Comparison of ENCODE assay signal across 8 cellular contexts in the genomic region with DNA sequence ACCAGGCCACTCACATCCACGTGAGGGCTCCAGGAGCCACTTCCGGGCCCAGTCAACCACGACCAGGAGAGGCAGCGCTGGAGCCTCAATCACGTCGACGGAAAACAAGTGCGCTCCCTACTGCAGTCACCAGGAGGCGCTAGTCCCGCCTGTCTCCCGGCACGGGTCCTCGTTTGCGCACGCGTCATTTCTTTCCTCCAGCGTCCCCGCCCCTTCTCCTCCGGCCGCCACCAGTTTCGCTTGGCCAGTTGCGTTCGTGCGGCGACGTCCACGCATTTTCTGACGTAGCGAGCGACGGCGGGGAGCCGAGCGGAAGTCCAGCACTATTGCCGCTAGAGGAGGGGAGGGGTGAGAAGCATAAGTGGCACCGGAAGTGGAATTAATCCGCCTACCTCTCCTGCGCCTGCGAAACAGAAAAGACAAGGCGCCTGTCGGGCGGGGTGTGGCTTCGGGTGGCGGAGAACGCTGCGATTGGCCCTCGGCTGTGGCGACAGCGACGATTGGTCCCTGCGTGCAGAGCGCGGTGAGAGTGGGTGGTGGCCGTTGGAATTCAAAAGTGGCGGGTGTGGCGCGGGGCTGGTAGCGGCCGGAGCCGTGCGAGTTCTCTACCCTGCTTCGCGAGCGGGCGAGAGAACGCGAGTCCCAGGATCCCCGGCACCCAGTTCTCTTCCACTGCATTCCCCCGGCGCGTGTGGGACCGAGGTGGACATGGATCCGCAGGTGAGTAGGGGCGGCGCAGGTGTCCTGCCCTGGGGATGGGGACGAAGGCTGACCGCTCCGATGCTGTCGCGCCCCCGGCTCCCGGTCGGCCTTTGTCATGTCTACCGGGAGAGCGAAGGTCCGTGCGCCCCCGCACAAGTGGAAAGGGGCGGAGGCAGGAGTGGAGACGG. TPM values are rescaled to one million over a fixed set of nuclear protein-coding genes. Genes with fewer than 3 reads are reported as not detected.
DNase-seq lines count a peak whose midpoint lies in the region; ATAC-seq and TF ChIP-seq lines count a peak whose summit lies in the region.

A gene with protein sequence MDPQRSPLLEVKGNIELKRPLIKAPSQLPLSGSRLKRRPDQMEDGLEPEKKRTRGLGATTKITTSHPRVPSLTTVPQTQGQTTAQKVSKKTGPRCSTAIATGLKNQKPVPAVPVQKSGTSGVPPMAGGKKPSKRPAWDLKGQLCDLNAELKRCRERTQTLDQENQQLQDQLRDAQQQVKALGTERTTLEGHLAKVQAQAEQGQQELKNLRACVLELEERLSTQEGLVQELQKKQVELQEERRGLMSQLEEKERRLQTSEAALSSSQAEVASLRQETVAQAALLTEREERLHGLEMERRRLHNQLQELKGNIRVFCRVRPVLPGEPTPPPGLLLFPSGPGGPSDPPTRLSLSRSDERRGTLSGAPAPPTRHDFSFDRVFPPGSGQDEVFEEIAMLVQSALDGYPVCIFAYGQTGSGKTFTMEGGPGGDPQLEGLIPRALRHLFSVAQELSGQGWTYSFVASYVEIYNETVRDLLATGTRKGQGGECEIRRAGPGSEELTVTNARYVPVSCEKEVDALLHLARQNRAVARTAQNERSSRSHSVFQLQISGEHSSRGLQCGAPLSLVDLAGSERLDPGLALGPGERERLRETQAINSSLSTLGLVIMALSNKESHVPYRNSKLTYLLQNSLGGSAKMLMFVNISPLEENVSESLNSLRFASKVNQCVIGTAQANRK (plus strand): TSS at position 546 of the 890 bp plus-strand sequence. CDS start 163 bp downstream, at position 709.

- peak; percentile 97 for DNase-seq in GM10248 (ENCODE audit: extremely low spot score)
- DNase-seq in NCI-H1048 (lab: John Stamatoyannopoulos, UW) = peak; percentile 98
- DNase-seq in activated naive CD4-positive, alpha-beta T cell treated with anti-CD3 and anti-CD28 coated beads, Interleukin-2, amount 50 U/mL, for 72 hours (ENCODE audit: low spot score in 2 of 2) = peak; percentile 99 to 100
- peak; percentile 96 for DNase-seq in glomerular endothelial cell (ENCODE audit: extremely low read depth, low read depth, low spot score)
- DNase-seq in omental fat pad (ENCODE audit: low spot score) = peak; percentile 92

- H3K36me3 Mint-ChIP-seq in activated naive CD4-positive, alpha-beta T cell treated with anti-CD3 and anti-CD28 coated beads, Interleukin-2, amount 50 U/mL, for 72 hours = peaks cover 19 to 27% of the 10 kb centered on the region in 2 donors

- ATAC-seq in HG02571 (IDR thresholded peaks at IDR 0.05; ENCODE audit: unreplicated experiment) = peak; percentile 84
- ATAC-seq in SK-N-SH treated with all-trans-retinoic acid at 6 μM for 48 hours = peak; percentile 95
- ATAC-seq in activated naive CD4-positive, alpha-beta T cell treated with anti-CD3 and anti-CD28 coated beads, Interleukin-2, amount 50 U/mL, for 72 hours = peak; percentile 87 to 92
- ATAC-seq in omental fat pad (ENCODE audit: low FRiP score) = peak; percentile 96

- no peaks in the 10 kb centered on the region for H3K36me3 ChIP-seq in thymus (ENCODE audit: control insufficient read depth, insufficient read depth)

- POLR2A ChIA-PET in GM10248 (lab: Yijun Ruan, JAX) = no interaction called here

- TF ChIP-seq CTCF in GM10248 (IDR thresholded peaks at IDR 0.05; ENCODE audit: control extremely low read depth, extremely low read depth, low read depth, missing control alignments) (peak; percentile 91), omental fat pad (IDR thresholded peaks at IDR 0.05) (peak in 2 of 3 donors; percentile 83)

- H3K9me3 ChIP-seq in thymus (ENCODE audit: control insufficient read depth) = no peaks in the 10 kb centered on the region

- H3K27ac ChIP-seq in thymus (ENCODE audit: low read depth) = peak within 1 kb of the TSS; percentile 93

- peak within 1 kb of the TSS; percentile 95 to 99 for H3K27ac Mint-ChIP-seq in activated naive CD4-positive, alpha-beta T cell treated with anti-CD3 and anti-CD28 coated beads, Interleukin-2, amount 50 U/mL, for 72 hours

- peak within 1 kb of the TSS; percentile 71 for H3K4me3 ChIP-seq in thymus (ENCODE audit: low read length)

- CTCF ChIA-PET in GM10248 (lab: Yijun Ruan, JAX) = interaction anchor here (0.7 to 1.9 kb wide), 15 partner anchors 10 to 84 kb away, joined by 3 to 11 read pairs (median 5); no protein-coding TSS in a partner anchor

- H3K27me3 ChIP-seq in thymus (ENCODE audit: control insufficient read depth, insufficient read depth) = no peaks in the 10 kb centered on the region

- WGBS in thymus = under 1% methylated on average over 90 of the region's 90 CpGs

- peaks cover 12% of the 10 kb centered on the region for H3K4me1 ChIP-seq in thymus (ENCODE audit: control insufficient read depth, insufficient read depth, low read length)

- H3K9me3 Mint-ChIP-seq in activated naive CD4-positive, alpha-beta T cell treated with anti-CD3 and anti-CD28 coated beads, Interleukin-2, amount 50 U/mL, for 72 hours = no peaks in the 10 kb centered on the region

TF ChIP-seq in SK-N-SH treated with all-trans-retinoic acid at 6 μM for 48 hours, 23 proteins besides CTCF, POLR2A, EP300 and RAD21:
- TF ChIP-seq ESRRG (CRISPR knock-in tag; IDR thresholded peaks at IDR 0.05) (no peak), CSDC2 (CRISPR knock-in tag; IDR thresholded peaks at IDR 0.05) (0 out of 2 replicates have a peak, but pooled peaks have one; percentile 29)
- TF ChIP-seq, protein P1, sequence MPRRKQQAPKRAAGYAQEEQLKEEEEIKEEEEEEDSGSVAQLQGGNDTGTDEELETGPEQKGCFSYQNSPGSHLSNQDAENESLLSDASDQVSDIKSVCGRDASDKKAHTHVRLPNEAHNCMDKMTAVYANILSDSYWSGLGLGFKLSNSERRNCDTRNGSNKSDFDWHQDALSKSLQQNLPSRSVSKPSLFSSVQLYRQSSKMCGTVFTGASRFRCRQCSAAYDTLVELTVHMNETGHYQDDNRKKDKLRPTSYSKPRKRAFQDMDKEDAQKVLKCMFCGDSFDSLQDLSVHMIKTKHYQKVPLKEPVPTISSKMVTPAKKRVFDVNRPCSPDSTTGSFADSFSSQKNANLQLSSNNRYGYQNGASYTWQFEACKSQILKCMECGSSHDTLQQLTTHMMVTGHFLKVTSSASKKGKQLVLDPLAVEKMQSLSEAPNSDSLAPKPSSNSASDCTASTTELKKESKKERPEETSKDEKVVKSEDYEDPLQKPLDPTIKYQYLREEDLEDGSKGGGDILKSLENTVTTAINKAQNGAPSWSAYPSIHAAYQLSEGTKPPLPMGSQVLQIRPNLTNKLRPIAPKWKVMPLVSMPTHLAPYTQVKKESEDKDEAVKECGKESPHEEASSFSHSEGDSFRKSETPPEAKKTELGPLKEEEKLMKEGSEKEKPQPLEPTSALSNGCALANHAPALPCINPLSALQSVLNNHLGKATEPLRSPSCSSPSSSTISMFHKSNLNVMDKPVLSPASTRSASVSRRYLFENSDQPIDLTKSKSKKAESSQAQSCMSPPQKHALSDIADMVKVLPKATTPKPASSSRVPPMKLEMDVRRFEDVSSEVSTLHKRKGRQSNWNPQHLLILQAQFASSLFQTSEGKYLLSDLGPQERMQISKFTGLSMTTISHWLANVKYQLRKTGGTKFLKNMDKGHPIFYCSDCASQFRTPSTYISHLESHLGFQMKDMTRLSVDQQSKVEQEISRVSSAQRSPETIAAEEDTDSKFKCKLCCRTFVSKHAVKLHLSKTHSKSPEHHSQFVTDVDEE (CRISPR knock-in tag; IDR thresholded peaks at IDR 0.05) = 0 out of 2 replicates have a peak, but pooled peaks have one; percentile 20

RNA-seq across cellular contexts. Expression of the gene that starts here (rescaled TPM):
- total RNA-seq in activated naive CD4-positive, alpha-beta T cell treated with anti-CD3 and anti-CD28 coated beads, Interleukin-2, amount 50 U/mL, for 72 hours = 100 to 1,000 TPM; 103 to 170 TPM
- total RNA-seq in glomerular endothelial cell (3.9 and 21.9 TPM in 2 replicates), omental fat pad (10 to 100 TPM in 1 of 4 donors, 1 to 10 TPM in 1, under 1 TPM in 2; 0.25 to 10.8 (median 3.1) TPM)
- 5.5 TPM for polyA plus RNA-seq in thymus

Comparison
In these comparisons a context has a peak if more than half of its experiments do, and no peak if none do; other contexts are left out.
1. Peak in every context shown above with its lines: DNase-seq, ATAC-seq, H3K4me3 ChIP-seq and H3K27ac ChIP-seq.